In genomic region chr10:7098160-7098762, GRCh38 we compare ENCODE assay signal across 24 cellular contexts.
A peak's percentile ranks its signal among the peaks of the same experiment; 100 is the strongest.
DNase-seq lines count a peak whose midpoint lies in the region; ATAC-seq, FAIRE-seq and TF ChIP-seq lines count a peak whose summit lies in the region.
"Had no signal": no experiment of that assay in that cellular context is flagged by ENCODE, and none has a peak within 500 bp of the region (broad histone marks: within the 10 kb centered on the region; RNA-seq: fewer than 3 reads in every experiment).

No MANE protein-coding gene starts in this region.

- H4K8ac ChIP-seq in IMR-90 (ENCODE audit: low read depth in 2 of 2, low read length in 2 of 2): no peak overlapping the region

- no peak overlapping the region for H2BK120ac ChIP-seq in IMR-90 (ENCODE audit: low read depth, low read length)

- H2AFZ ChIP-seq in HepG2 (ENCODE audit: low read length): no peak overlapping the region
- no peak overlapping the region for H2AFZ ChIP-seq in IMR-90 (replicated peaks; ENCODE audit: low read length, poor library complexity)
- H2AFZ ChIP-seq: GM23248 had no signal

- ATAC-seq in HepG2 (no peak), right lobe of liver (no peak), IMR-90 (ENCODE audit: low read depth) (no peak)
- ATAC-seq in activated CD8-positive, alpha-beta T cell treated with anti-CD3 and anti-CD28 coated beads for 36 hours: no peak
- ATAC-seq: CD8-positive, alpha-beta T cell; HCT116 had no signal

- no peak overlapping the region for H4K5ac ChIP-seq in IMR-90 (ENCODE audit: low read depth, low read length)

- dilution Hi-C loops in IMR-90 (cut with HindIII; ENCODE audit: low sequenced_read_pairs, unreplicated experiment): no loop called here

- H3K4me2 ChIP-seq in HepG2 (ENCODE audit: low read depth, low read length): no peak overlapping the region
- no peak overlapping the region for H3K4me2 ChIP-seq in IMR-90 (ENCODE audit: low read depth, low read length)

- H4K20me1 ChIP-seq in HepG2 (ENCODE audit: insufficient read depth, low read length) (no peaks in the 10 kb centered on the region), IMR-90 (ENCODE audit: insufficient read depth, low read length) (no peaks in the 10 kb centered on the region)
- H4K20me1 ChIP-seq: BLaER1 had no signal

- no peak for TF ChIP-seq RAD21 in HepG2 (CRISPR knock-in tag; IDR thresholded peaks at IDR 0.05)
- no peak for TF ChIP-seq RAD21 in IMR-90 (IDR thresholded peaks at IDR 0.05; ENCODE audit: low read length)

- intact Hi-C loops in HepG2 (cut with micrococcal nuclease; ENCODE audit: unreplicated experiment): no loop called here
- intact Hi-C loops in right lobe of liver (cut with DNase I): no loop called here
- intact Hi-C loops in IMR-90 (cut with micrococcal nuclease): no loop called here
- intact Hi-C loops in activated CD8-positive, alpha-beta T cell treated with anti-CD3 and anti-CD28 coated beads for 36 hours (cut with micrococcal nuclease): no loop called here

- FAIRE-seq in HepG2 (lab: Jason Lieb, UNC) (no peak), bronchial epithelial cell (lab: Jason Lieb, UNC) (peak; percentile 76), urothelium cell line (lab: Jason Lieb, UNC) (peak; percentile 94)
- FAIRE-seq: A204.1, G401.6, GM19239 had no signal

- H3K27me3 ChIP-seq in HepG2 (ENCODE audit: control insufficient read depth in 1 of 2, insufficient read depth in 2 of 2, low read length in 2 of 2) (peaks cover 0 to 20% of the 10 kb centered on the region in 2 experiments; a peak in 1 of 5 replicates), right lobe of liver (no peaks in the 10 kb centered on the region), IMR-90 (ENCODE audit: control insufficient read depth, insufficient read depth, low read length) (no peaks in the 10 kb centered on the region), bronchial epithelial cell (ENCODE audit: control insufficient read depth, insufficient read depth, low read length) (no peaks in the 10 kb centered on the region)
- H3K27me3 ChIP-seq: BLaER1 had no signal

- H2BK20ac ChIP-seq in IMR-90 (ENCODE audit: low read depth, low read length): no peak overlapping the region

- H3K9me1 ChIP-seq in IMR-90 (ENCODE audit: insufficient read depth, low read length): no peaks in the 10 kb centered on the region

- no peak overlapping the region for H3K23ac ChIP-seq in IMR-90 (ENCODE audit: low read depth, low read length)

- 2% methylated on average over 3 of the region's 3 CpGs for WGBS in HepG2 (ENCODE audit: low lambda C conversion rate)
- WGBS in right lobe of liver (ENCODE audit: insufficient coverage, low coverage, low lambda C conversion rate, missing lambda C conversion rate): 60% methylated on average over 3 of the region's 3 CpGs
- WGBS in IMR-90 (ENCODE audit: extremely low coverage in 2 of 2, insufficient read length in 1 of 2), 2 experiments: 38 to 100% methylated on average over 1 to 2 of the region's 3 CpGs

- no peak overlapping the region for H2BK15ac ChIP-seq in IMR-90 (ENCODE audit: low read depth, low read length)

- DNase-seq in HepG2 (ENCODE audit: low spot score) (no peak), right lobe of liver (no peak), IMR-90 (no peak), bronchial epithelial cell (ENCODE audit: low read depth) (no peak), urothelium cell line (ENCODE audit: low spot score) (no peak), foreskin fibroblast (no peak), NCI-H446 treated with DMSO at 0.1 percent for 48 hours (lab: John Stamatoyannopoulos, UW) (no peak)
- DNase-seq in activated CD8-positive, alpha-beta T cell treated with anti-CD3 and anti-CD28 coated beads for 36 hours: no peak
- DNase-seq: Caco-2; CD4-positive, CD25-positive, alpha-beta regulatory T cell; CD8-positive, alpha-beta T cell; DMS153; DND-41; GM23248; H9; HFFc6 had no signal

- H3K79me2 ChIP-seq in HepG2 (ENCODE audit: insufficient read depth, low read length): no peaks in the 10 kb centered on the region

- H2AK9ac ChIP-seq in IMR-90 (replicated peaks; ENCODE audit: low read depth, low read length, poor library complexity): no peak overlapping the region

- H3K36me3 Mint-ChIP-seq in activated CD8-positive, alpha-beta T cell treated with anti-CD3 and anti-CD28 coated beads for 36 hours (ENCODE audit: low read depth): no peaks in the 10 kb centered on the region
- H3K36me3 Mint-ChIP-seq: CD4-positive, CD25-positive, alpha-beta regulatory T cell; CD8-positive, alpha-beta T cell had no signal

- no peaks in the 10 kb centered on the region for H3K27me3 Mint-ChIP-seq in activated CD8-positive, alpha-beta T cell treated with anti-CD3 and anti-CD28 coated beads for 36 hours
- H3K27me3 Mint-ChIP-seq: B cell had no signal

- peak overlapping the region; percentile 59 for H2BK5ac ChIP-seq in IMR-90 (ENCODE audit: low read depth, low read length, poor library complexity, severe bottlenecking)

- no peak for TF ChIP-seq CTCF in HepG2 (CRISPR knock-in tag; IDR thresholded peaks at IDR 0.05)
- no peak for TF ChIP-seq CTCF in right lobe of liver (IDR thresholded peaks at IDR 0.05)
- TF ChIP-seq CTCF in IMR-90 (conservative IDR thresholded peaks at IDR 0.05; ENCODE audit: low read depth, low read length): no peak
- no peak for TF ChIP-seq CTCF in bronchial epithelial cell (IDR thresholded peaks at IDR 0.05; ENCODE audit: insufficient read depth, low read length, severe bottlenecking)
- TF ChIP-seq CTCF in foreskin fibroblast (IDR thresholded peaks at IDR 0.05; ENCODE audit: low read depth, low read length): no peak
- TF ChIP-seq CTCF in activated CD8-positive, alpha-beta T cell treated with anti-CD3 and anti-CD28 coated beads for 36 hours (IDR thresholded peaks at IDR 0.05): no peak

- H3K9me3 Mint-ChIP-seq in activated CD8-positive, alpha-beta T cell treated with anti-CD3 and anti-CD28 coated beads for 36 hours: no peaks in the 10 kb centered on the region
- H3K9me3 Mint-ChIP-seq: CD4-positive, CD25-positive, alpha-beta regulatory T cell; CD8-positive, alpha-beta T cell; H9 had no signal

- no peak overlapping the region for H3K4me3 Mint-ChIP-seq in activated CD8-positive, alpha-beta T cell treated with anti-CD3 and anti-CD28 coated beads for 36 hours
- H3K4me3 Mint-ChIP-seq: B cell; CD4-positive, CD25-positive, alpha-beta regulatory T cell; CD8-positive, alpha-beta T cell; H9; HFFc6 had no signal

- no peak overlapping the region for H3K14ac ChIP-seq in IMR-90 (replicated peaks; ENCODE audit: low read depth, low read length)

- H3K56ac ChIP-seq in IMR-90 (ENCODE audit: extremely low read depth, insufficient read depth, low read length): no peak overlapping the region

- H3K18ac ChIP-seq in IMR-90 (ENCODE audit: low read depth, low read length): no peak overlapping the region

- no peak overlapping the region for H3K4ac ChIP-seq in IMR-90 (ENCODE audit: low read depth, low read length)

- H3K27ac ChIP-seq in HepG2 (ENCODE audit: extremely low read length, insufficient read depth, low read length) (no peak overlapping the region), right lobe of liver (no peak overlapping the region), IMR-90 (ENCODE audit: insufficient read depth, low read length) (no peak overlapping the region)
- H3K27ac ChIP-seq: 22Rv1, BLaER1, C4-2B, GM23248 had no signal

- TF ChIP-seq POLR2A in HepG2 (IDR thresholded peaks at IDR 0.05; ENCODE audit: insufficient read depth in 1 of 2, low read depth in 2 of 2, low read length in 2 of 2): no peak
- no peak for TF ChIP-seq POLR2A in right lobe of liver (IDR thresholded peaks at IDR 0.05)
- TF ChIP-seq POLR2A in IMR-90 (IDR thresholded peaks at IDR 0.05; ENCODE audit: low read depth, low read length): no peak

- no peaks in the 10 kb centered on the region for H3K9me3 ChIP-seq in HepG2 (ENCODE audit: low read length)
- no peaks in the 10 kb centered on the region for H3K9me3 ChIP-seq in right lobe of liver
- H3K9me3 ChIP-seq in IMR-90 (ENCODE audit: control insufficient read depth, insufficient read depth, low read length): no peaks in the 10 kb centered on the region
- H3K9me3 ChIP-seq: Caco-2 had no signal

- H3K4me1 ChIP-seq in HepG2 (ENCODE audit: insufficient read depth, low read length) (no peaks in the 10 kb centered on the region), right lobe of liver (no peaks in the 10 kb centered on the region), IMR-90 (ENCODE audit: control insufficient read depth, insufficient read depth, low read length) (no peaks in the 10 kb centered on the region; the same call in 1 of the 2 replicates)
- H3K4me1 ChIP-seq: Caco-2 had no signal

- no peak overlapping the region for H3K27ac Mint-ChIP-seq in activated CD8-positive, alpha-beta T cell treated with anti-CD3 and anti-CD28 coated beads for 36 hours
- H3K27ac Mint-ChIP-seq: B cell; CD4-positive, CD25-positive, alpha-beta regulatory T cell; CD8-positive, alpha-beta T cell; H9; HFFc6 had no signal

- H3K9ac ChIP-seq in HepG2 (ENCODE audit: insufficient read depth, low read depth, low read length) (no peak overlapping the region), IMR-90 (ENCODE audit: low read depth, low read length) (no peak overlapping the region)
- H3K9ac ChIP-seq: BLaER1, GM23248 had no signal

- TF ChIP-seq EP300 in HepG2 (IDR thresholded peaks at IDR 0.05; ENCODE audit: low read depth in 2 of 2, low read length in 2 of 2): no peak
- no peak for TF ChIP-seq EP300 in HepG2 (CRISPR knock-in tag; IDR thresholded peaks at IDR 0.05; ENCODE audit: borderline replicate concordance)

- CTCF ChIA-PET in HepG2 (lab: Yijun Ruan, JAX; ENCODE audit: low intra/inter-chr PET ratio, low total read pairs) (no interaction called here), IMR-90 (lab: Yijun Ruan, JAX) (interaction anchor here (0.6 kb wide), 1 partner anchor 49 kb away, joined by 3 read pairs; no protein-coding TSS in a partner anchor)
- CTCF ChIA-PET in activated CD8-positive, alpha-beta T cell treated with anti-CD3 and anti-CD28 coated beads for 36 hours (lab: Charles Lee): no interaction called here

- in situ Hi-C loops in HepG2 (cut with HindIII; ENCODE audit: extremely low pct_ligation_motif_present, low pct_unique_long_range_greater_than_20kb): no loop called here
- in situ Hi-C loops in IMR-90 (cut with MboI; ENCODE audit: low sequenced_read_pairs): no loop called here

- no peak overlapping the region for H2AK5ac ChIP-seq in IMR-90 (ENCODE audit: low read depth, low read length)

- H3K4me3 ChIP-seq in HepG2 (replicated peaks in 1 of 3; ENCODE audit: insufficient read depth in 1 of 3, low read depth in 2 of 3, low read length in 3 of 3): no peak overlapping the region
- H3K4me3 ChIP-seq in right lobe of liver: no peak overlapping the region
- H3K4me3 ChIP-seq in IMR-90 (ENCODE audit: insufficient read depth, low read depth, low read length): no peak overlapping the region
- H3K4me3 ChIP-seq in bronchial epithelial cell (ENCODE audit: low read depth, low read length): no peak overlapping the region
- H3K4me3 ChIP-seq in foreskin fibroblast (ENCODE audit: low read depth in 1 of 2, low read length in 2 of 2): no peak overlapping the region
- H3K4me3 ChIP-seq: BLaER1, GM23248 had no signal

- BruUV-seq in HepG2 (replicated peaks; lab: Mats Ljungman, UMichigan): no TSS peak
- BruUV-seq in IMR-90 (replicated peaks; lab: Mats Ljungman, UMichigan): no TSS peak

- H3K36me3 ChIP-seq in HepG2 (replicated peaks in 1 of 2; ENCODE audit: control insufficient read depth in 1 of 2, insufficient read depth in 2 of 2, low read length in 2 of 2) (no peaks in the 10 kb centered on the region), right lobe of liver (no peaks in the 10 kb centered on the region), IMR-90 (ENCODE audit: control insufficient read depth, insufficient read depth, low read length) (no peaks in the 10 kb centered on the region), bronchial epithelial cell (ENCODE audit: control insufficient read depth, insufficient read depth, low read length) (no peaks in the 10 kb centered on the region)
- H3K36me3 ChIP-seq: BLaER1 had no signal

- POLR2A ChIA-PET in HepG2 (lab: Yijun Ruan, JAX): no interaction called here
- POLR2A ChIA-PET in IMR-90 (lab: Charles Lee; ENCODE audit: unreplicated experiment): no interaction called here
- POLR2A ChIA-PET in activated CD8-positive, alpha-beta T cell treated with anti-CD3 and anti-CD28 coated beads for 36 hours (lab: Charles Lee): no interaction called here

- no peak overlapping the region for H4K91ac ChIP-seq in IMR-90 (ENCODE audit: insufficient read depth, low read depth, low read length)

- no peaks in the 10 kb centered on the region for H3K4me1 Mint-ChIP-seq in activated CD8-positive, alpha-beta T cell treated with anti-CD3 and anti-CD28 coated beads for 36 hours (ENCODE audit: low read depth)
- H3K4me1 Mint-ChIP-seq: B cell; CD4-positive, CD25-positive, alpha-beta regulatory T cell; H9 had no signal

- no peaks in the 10 kb centered on the region for H3K79me1 ChIP-seq in IMR-90 (ENCODE audit: low read depth in 1 of 2, low read length in 2 of 2)
